1 cellular context compared by ENCODE assay signal in the genomic region with DNA sequence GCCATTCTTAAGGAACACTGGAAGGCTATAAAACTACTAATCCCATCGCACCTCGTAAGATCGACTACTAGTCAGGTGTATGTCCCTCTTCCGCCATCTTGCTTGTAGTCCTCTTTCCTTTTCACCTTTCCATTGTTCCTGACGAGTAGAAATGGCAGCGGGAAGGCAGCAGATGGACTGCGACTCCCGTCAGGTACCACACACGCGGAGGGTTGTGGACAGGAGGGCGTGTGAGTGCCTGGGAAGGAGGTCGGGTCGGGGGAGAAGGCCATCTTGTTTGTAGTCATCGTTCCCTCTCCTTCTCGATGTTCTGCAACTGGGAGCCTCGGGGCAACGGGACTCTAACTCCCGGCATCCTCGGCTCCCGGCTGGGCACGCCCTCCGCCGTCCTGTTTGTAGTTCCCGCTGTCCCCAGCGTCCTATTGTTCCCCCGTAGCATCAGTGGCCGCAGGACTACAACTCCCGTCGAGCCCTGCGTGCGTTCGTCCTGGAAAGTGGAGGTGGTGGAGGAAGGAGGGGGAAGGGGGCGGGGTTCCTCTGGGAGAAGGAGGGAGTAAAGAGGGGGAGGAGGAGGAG.
TF ChIP-seq lines count a peak whose summit lies in the region.

No MANE protein-coding gene starts in this region.

TF ChIP-seq in GM23338, 12 proteins besides CTCF, POLR2A, EP300 and RAD21:
- TF ChIP-seq, protein P1, sequence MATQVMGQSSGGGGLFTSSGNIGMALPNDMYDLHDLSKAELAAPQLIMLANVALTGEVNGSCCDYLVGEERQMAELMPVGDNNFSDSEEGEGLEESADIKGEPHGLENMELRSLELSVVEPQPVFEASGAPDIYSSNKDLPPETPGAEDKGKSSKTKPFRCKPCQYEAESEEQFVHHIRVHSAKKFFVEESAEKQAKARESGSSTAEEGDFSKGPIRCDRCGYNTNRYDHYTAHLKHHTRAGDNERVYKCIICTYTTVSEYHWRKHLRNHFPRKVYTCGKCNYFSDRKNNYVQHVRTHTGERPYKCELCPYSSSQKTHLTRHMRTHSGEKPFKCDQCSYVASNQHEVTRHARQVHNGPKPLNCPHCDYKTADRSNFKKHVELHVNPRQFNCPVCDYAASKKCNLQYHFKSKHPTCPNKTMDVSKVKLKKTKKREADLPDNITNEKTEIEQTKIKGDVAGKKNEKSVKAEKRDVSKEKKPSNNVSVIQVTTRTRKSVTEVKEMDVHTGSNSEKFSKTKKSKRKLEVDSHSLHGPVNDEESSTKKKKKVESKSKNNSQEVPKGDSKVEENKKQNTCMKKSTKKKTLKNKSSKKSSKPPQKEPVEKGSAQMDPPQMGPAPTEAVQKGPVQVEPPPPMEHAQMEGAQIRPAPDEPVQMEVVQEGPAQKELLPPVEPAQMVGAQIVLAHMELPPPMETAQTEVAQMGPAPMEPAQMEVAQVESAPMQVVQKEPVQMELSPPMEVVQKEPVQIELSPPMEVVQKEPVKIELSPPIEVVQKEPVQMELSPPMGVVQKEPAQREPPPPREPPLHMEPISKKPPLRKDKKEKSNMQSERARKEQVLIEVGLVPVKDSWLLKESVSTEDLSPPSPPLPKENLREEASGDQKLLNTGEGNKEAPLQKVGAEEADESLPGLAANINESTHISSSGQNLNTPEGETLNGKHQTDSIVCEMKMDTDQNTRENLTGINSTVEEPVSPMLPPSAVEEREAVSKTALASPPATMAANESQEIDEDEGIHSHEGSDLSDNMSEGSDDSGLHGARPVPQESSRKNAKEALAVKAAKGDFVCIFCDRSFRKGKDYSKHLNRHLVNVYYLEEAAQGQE (IDR thresholded peaks at IDR 0.05; ENCODE audit: unreplicated experiment) = no peak
- TF ChIP-seq, protein P2, sequence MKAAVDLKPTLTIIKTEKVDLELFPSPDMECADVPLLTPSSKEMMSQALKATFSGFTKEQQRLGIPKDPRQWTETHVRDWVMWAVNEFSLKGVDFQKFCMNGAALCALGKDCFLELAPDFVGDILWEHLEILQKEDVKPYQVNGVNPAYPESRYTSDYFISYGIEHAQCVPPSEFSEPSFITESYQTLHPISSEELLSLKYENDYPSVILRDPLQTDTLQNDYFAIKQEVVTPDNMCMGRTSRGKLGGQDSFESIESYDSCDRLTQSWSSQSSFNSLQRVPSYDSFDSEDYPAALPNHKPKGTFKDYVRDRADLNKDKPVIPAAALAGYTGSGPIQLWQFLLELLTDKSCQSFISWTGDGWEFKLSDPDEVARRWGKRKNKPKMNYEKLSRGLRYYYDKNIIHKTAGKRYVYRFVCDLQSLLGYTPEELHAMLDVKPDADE (IDR thresholded peaks at IDR 0.05) = peak; percentile 98
- peak; percentile 39; the same call in 1 of the 2 replicates for TF ChIP-seq POLR2AphosphoS5 (IDR thresholded peaks at IDR 0.05; ENCODE audit: low read depth)
